2 cellular contexts compared by ENCODE assay signal in genomic region chr15:40106203-40107161, GRCh38.
A peak's percentile ranks its signal among the peaks of the same experiment; 100 is the strongest.
TF ChIP-seq lines count a peak whose summit lies in the region.

No MANE protein-coding gene starts in this region.

TF ChIP-seq in K562, 482 proteins besides CTCF, POLR2A, EP300 and RAD21 (continued from another document and continues in another):
- TF ChIP-seq, protein P1, sequence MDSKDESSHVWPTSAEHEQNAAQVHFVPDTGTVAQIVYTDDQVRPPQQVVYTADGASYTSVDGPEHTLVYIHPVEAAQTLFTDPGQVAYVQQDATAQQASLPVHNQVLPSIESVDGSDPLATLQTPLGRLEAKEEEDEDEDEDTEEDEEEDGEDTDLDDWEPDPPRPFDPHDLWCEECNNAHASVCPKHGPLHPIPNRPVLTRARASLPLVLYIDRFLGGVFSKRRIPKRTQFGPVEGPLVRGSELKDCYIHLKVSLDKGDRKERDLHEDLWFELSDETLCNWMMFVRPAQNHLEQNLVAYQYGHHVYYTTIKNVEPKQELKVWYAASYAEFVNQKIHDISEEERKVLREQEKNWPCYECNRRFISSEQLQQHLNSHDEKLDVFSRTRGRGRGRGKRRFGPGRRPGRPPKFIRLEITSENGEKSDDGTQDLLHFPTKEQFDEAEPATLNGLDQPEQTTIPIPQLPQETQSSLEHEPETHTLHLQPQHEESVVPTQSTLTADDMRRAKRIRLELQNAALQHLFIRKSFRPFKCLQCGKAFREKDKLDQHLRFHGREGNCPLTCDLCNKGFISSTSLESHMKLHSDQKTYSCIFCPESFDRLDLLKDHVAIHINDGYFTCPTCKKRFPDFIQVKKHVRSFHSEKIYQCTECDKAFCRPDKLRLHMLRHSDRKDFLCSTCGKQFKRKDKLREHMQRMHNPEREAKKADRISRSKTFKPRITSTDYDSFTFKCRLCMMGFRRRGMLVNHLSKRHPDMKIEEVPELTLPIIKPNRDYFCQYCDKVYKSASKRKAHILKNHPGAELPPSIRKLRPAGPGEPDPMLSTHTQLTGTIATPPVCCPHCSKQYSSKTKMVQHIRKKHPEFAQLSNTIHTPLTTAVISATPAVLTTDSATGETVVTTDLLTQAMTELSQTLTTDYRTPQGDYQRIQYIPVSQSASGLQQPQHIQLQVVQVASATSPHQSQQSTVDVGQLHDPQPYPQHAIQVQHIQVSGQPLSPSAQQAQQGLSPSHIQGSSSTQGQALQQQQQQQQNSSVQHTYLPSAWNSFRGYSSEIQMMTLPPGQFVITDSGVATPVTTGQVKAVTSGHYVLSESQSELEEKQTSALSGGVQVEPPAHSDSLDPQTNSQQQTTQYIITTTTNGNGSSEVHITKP (IDR thresholded peaks at IDR 0.05; ENCODE audit: partially characterized antibody): no peak
- no peak for TF ChIP-seq ZFP1 (CRISPR knock-in tag; IDR thresholded peaks at IDR 0.05)
- TF ChIP-seq THAP7 (CRISPR knock-in tag; IDR thresholded peaks at IDR 0.05): no peak
- TF ChIP-seq CEBPG (CRISPR knock-in tag; IDR thresholded peaks at IDR 0.05): peak; percentile 88
- peak; percentile 68 to 87 for TF ChIP-seq CEBPG (tag; conservative IDR thresholded peaks at IDR 0.05 in 1 of 2, IDR thresholded peaks at IDR 0.05 in 1 of 2)
- TF ChIP-seq BRD4 (IDR thresholded peaks at IDR 0.05): no peak
- TF ChIP-seq RNF219 (CRISPR knock-in tag; IDR thresholded peaks at IDR 0.05): no peak
- TF ChIP-seq SNIP1 (IDR thresholded peaks at IDR 0.05; ENCODE audit: low read depth): no peak
- TF ChIP-seq, protein P2, sequence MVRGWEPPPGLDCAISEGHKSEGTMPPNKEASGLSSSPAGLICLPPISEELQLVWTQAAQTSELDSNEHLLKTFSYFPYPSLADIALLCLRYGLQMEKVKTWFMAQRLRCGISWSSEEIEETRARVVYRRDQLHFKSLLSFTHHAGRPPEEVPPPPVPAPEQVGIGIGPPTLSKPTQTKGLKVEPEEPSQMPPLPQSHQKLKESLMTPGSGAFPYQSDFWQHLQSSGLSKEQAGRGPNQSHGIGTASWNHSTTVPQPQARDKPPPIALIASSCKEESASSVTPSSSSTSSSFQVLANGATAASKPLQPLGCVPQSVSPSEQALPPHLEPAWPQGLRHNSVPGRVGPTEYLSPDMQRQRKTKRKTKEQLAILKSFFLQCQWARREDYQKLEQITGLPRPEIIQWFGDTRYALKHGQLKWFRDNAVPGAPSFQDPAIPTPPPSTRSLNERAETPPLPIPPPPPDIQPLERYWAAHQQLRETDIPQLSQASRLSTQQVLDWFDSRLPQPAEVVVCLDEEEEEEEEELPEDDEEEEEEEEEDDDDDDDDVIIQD (CRISPR knock-in tag; IDR thresholded peaks at IDR 0.05): no peak
- TF ChIP-seq ZNF408 (CRISPR knock-in tag; IDR thresholded peaks at IDR 0.05; ENCODE audit: low read depth): no peak
- no peak for TF ChIP-seq PBX2 (CRISPR knock-in tag; IDR thresholded peaks at IDR 0.05; ENCODE audit: low read depth)
- peak; percentile 63; the same call in 1 of the 2 replicates for TF ChIP-seq PBX2 (tag; conservative IDR thresholded peaks at IDR 0.05; ENCODE audit: low read depth)
- no peak for TF ChIP-seq U2AF1 (optimal IDR thresholded peaks at IDR 0.05; ENCODE audit: low read depth, low read length)
- no peak for TF ChIP-seq RUNX1 (IDR thresholded peaks at IDR 0.05; ENCODE audit: low read depth)

TF ChIP-seq in HepG2, 621 proteins besides CTCF, POLR2A, EP300 and RAD21 (continued from another document and continues in another):
- TF ChIP-seq, protein P3, sequence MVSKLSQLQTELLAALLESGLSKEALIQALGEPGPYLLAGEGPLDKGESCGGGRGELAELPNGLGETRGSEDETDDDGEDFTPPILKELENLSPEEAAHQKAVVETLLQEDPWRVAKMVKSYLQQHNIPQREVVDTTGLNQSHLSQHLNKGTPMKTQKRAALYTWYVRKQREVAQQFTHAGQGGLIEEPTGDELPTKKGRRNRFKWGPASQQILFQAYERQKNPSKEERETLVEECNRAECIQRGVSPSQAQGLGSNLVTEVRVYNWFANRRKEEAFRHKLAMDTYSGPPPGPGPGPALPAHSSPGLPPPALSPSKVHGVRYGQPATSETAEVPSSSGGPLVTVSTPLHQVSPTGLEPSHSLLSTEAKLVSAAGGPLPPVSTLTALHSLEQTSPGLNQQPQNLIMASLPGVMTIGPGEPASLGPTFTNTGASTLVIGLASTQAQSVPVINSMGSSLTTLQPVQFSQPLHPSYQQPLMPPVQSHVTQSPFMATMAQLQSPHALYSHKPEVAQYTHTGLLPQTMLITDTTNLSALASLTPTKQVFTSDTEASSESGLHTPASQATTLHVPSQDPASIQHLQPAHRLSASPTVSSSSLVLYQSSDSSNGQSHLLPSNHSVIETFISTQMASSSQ (IDR thresholded peaks at IDR 0.05; ENCODE audit: low read depth): no peak
- TF ChIP-seq, protein P3 (CRISPR knock-in tag; IDR thresholded peaks at IDR 0.05; ENCODE audit: borderline replicate concordance): no peak
- TF ChIP-seq MEF2D (CRISPR knock-in tag; IDR thresholded peaks at IDR 0.05) (no peak), ZNF318 (CRISPR knock-in tag; IDR thresholded peaks at IDR 0.05) (no peak), MZF1 (CRISPR knock-in tag; IDR thresholded peaks at IDR 0.05; ENCODE audit: borderline replicate concordance) (no peak), ZBTB10 (CRISPR knock-in tag; IDR thresholded peaks at IDR 0.05; ENCODE audit: borderline replicate concordance) (no peak), ZFP36L2 (CRISPR knock-in tag; IDR thresholded peaks at IDR 0.05) (no peak), SCMH1 (CRISPR knock-in tag; IDR thresholded peaks at IDR 0.05; ENCODE audit: borderline replicate concordance) (no peak), SIX1 (CRISPR knock-in tag; IDR thresholded peaks at IDR 0.05; ENCODE audit: borderline replicate concordance) (no peak), ZNF121 (CRISPR knock-in tag; IDR thresholded peaks at IDR 0.05) (no peak), ZNF367 (CRISPR knock-in tag; IDR thresholded peaks at IDR 0.05; ENCODE audit: borderline replicate concordance) (no peak), MAZ (IDR thresholded peaks at IDR 0.05; ENCODE audit: borderline replicate concordance, low read depth, low read length) (no peak), MAZ (CRISPR knock-in tag; IDR thresholded peaks at IDR 0.05; ENCODE audit: low read depth) (no peak)
- TF ChIP-seq, protein P4, sequence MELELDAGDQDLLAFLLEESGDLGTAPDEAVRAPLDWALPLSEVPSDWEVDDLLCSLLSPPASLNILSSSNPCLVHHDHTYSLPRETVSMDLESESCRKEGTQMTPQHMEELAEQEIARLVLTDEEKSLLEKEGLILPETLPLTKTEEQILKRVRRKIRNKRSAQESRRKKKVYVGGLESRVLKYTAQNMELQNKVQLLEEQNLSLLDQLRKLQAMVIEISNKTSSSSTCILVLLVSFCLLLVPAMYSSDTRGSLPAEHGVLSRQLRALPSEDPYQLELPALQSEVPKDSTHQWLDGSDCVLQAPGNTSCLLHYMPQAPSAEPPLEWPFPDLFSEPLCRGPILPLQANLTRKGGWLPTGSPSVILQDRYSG (CRISPR knock-in tag; IDR thresholded peaks at IDR 0.05): no peak
